20 cellular contexts compared by ENCODE assay signal in genomic region chr1:9361630-9362256, GRCh38.
DNase-seq lines count a peak whose midpoint lies in the region; ATAC-seq, FAIRE-seq and TF ChIP-seq lines count a peak whose summit lies in the region.
"Had no signal": no experiment of that assay in that cellular context is flagged by ENCODE, and none has a peak within 500 bp of the region (broad histone marks: within the 10 kb centered on the region; RNA-seq: fewer than 3 reads in every experiment).

No MANE protein-coding gene starts in this region.

- H3F3A ChIP-seq in DOHH2 (ENCODE audit: control insufficient read depth, insufficient read depth), result no peaks in the 10 kb centered on the region

- H4K91ac ChIP-seq in mesenchymal stem cell (ENCODE audit: low read length), result peak overlapping the region; percentile 23

- ATAC-seq in K562 (peak; percentile 24; the same call in 1 of the 3 replicates), foreskin keratinocyte (no peak)
- ATAC-seq: GM12878, GM23338, T-helper 17 cell had no signal

- no peak overlapping the region for H3K9ac ChIP-seq in K562 (ENCODE audit: insufficient read depth in 1 of 2, low read depth in 2 of 2, low read length in 2 of 2)
- no peak overlapping the region for H3K9ac ChIP-seq in mesenchymal stem cell (ENCODE audit: low read length)

- no peak overlapping the region for H3K23ac ChIP-seq in mesenchymal stem cell (ENCODE audit: low read length in 2 of 2)

- 7% methylated on average over 12 of the region's 14 CpGs for WGBS in K562 (ENCODE audit: insufficient coverage, low coverage, missing lambda C conversion rate)
- 70% methylated on average over 7 of the region's 14 CpGs for WGBS in mesenchymal stem cell

- BruUV-seq in K562 (replicated peaks; lab: Mats Ljungman, UMichigan), result no TSS peak

- intact Hi-C loops in K562 (cut with micrococcal nuclease), result no loop called here

- H2AFZ ChIP-seq in K562 (ENCODE audit: low read depth, low read length) (no peak overlapping the region), mesenchymal stem cell (ENCODE audit: low read depth, low read length) (no peak overlapping the region)
- H2AFZ ChIP-seq: GM23338, hepatocyte had no signal

- no peak for DNase-seq in K562 (ENCODE audit: extremely low read depth in 1 of 4, low spot score in 3 of 4)
- peak; percentile 68 for DNase-seq in mesenchymal stem cell
- DNase-seq in smooth muscle cell of the brain vasculature (ENCODE audit: low read depth, low spot score), result peak; percentile 40
- no peak for DNase-seq in epidermal melanocyte (ENCODE audit: insufficient read length, low spot score)
- no peak for DNase-seq in foreskin keratinocyte
- DNase-seq in NCI-H2196 treated with DMSO at 0.1 percent for 48 hours (lab: John Stamatoyannopoulos, UW; ENCODE audit: unreplicated experiment), result no peak
- DNase-seq in NCI-H1930 (lab: John Stamatoyannopoulos, UW), result no peak
- DNase-seq: colonic mucosa, erythroblast, NCI-H1417, pancreas, Right ventricle myocardium superior, T-helper 17 cell, upper lobe of right lung had no signal

- no peaks in the 10 kb centered on the region for H3K36me3 ChIP-seq in DOHH2 (ENCODE audit: control insufficient read depth, low read length)
- H3K36me3 ChIP-seq in K562 (ENCODE audit: control insufficient read depth, insufficient read depth, low read length), result no peaks in the 10 kb centered on the region
- peaks cover 65 to 87% of the 10 kb centered on the region in 2 experiments for H3K36me3 ChIP-seq in mesenchymal stem cell (ENCODE audit: control insufficient read depth in 1 of 2, insufficient read depth in 2 of 2, low read depth in 1 of 2, low read length in 2 of 2)
- H3K36me3 ChIP-seq: colonic mucosa had no signal

- no peak for TF ChIP-seq RAD21 in K562 (CRISPR knock-in tag; conservative IDR thresholded peaks at IDR 0.05 in 1 of 2, IDR thresholded peaks at IDR 0.05 in 1 of 2)

- CTCF ChIA-PET in K562 (lab: Yijun Ruan, JAX; ENCODE audit: low intra/inter-chr PET ratio), result no interaction called here

- no peak overlapping the region for H3K27ac ChIP-seq in DOHH2 (ENCODE audit: low read depth, low read length)
- H3K27ac ChIP-seq in K562 (ENCODE audit: extremely low read depth, low read depth, low read length), result no peak overlapping the region
- H3K27ac ChIP-seq in mesenchymal stem cell (ENCODE audit: low read length, poor library complexity, severe bottlenecking), result no peak overlapping the region
- H3K27ac ChIP-seq in foreskin keratinocyte, result no peak overlapping the region
- H3K27ac ChIP-seq: colonic mucosa, hepatocyte, pancreas, skin epidermis, upper lobe of right lung had no signal

- peaks cover 12% of the 10 kb centered on the region for H3K79me2 ChIP-seq in DOHH2 (ENCODE audit: control insufficient read depth, low read length)
- H3K79me2 ChIP-seq in K562 (ENCODE audit: control insufficient read depth, insufficient read depth, low read length), result no peaks in the 10 kb centered on the region

- peak overlapping the region in 1 of 2 experiments; percentile 49 for H3K4ac ChIP-seq in mesenchymal stem cell (ENCODE audit: low read depth in 1 of 2, low read length in 2 of 2)

- no peaks in the 10 kb centered on the region for H3K9me2 ChIP-seq in DOHH2 (replicated peaks; ENCODE audit: control insufficient read depth, low read length)

- no peak for TF ChIP-seq POLR2A in K562 (conservative IDR thresholded peaks at IDR 0.05)

- H3K4me1 ChIP-seq in DOHH2 (ENCODE audit: control insufficient read depth, low read length), result peaks cover 23% of the 10 kb centered on the region
- peaks cover 0 to 4% of the 10 kb centered on the region in 2 experiments; a peak in 1 of 5 replicates for H3K4me1 ChIP-seq in K562 (replicated peaks in 1 of 2; ENCODE audit: control insufficient read depth in 2 of 2, insufficient read depth in 2 of 2, low read length in 2 of 2)
- H3K4me1 ChIP-seq in mesenchymal stem cell (ENCODE audit: control insufficient read depth, insufficient read depth, low read depth, low read length), result peaks cover 27% of the 10 kb centered on the region
- H3K4me1 ChIP-seq in foreskin keratinocyte, result no peaks in the 10 kb centered on the region
- H3K4me1 ChIP-seq: colonic mucosa, pancreas had no signal

- no peak overlapping the region for H2BK15ac ChIP-seq in mesenchymal stem cell (ENCODE audit: low read depth, poor library complexity, severe bottlenecking)

- no peak for FAIRE-seq in K562 (lab: Jason Lieb, UNC)
- FAIRE-seq: GM12878, keratinocyte, pancreas had no signal

- H2BK120ac ChIP-seq in mesenchymal stem cell (ENCODE audit: low read depth, low read length), result no peak overlapping the region

- H4K20me1 ChIP-seq in DOHH2 (ENCODE audit: control insufficient read depth, insufficient read depth, low read depth, low read length), result no peaks in the 10 kb centered on the region
- peaks cover 6% of the 10 kb centered on the region for H4K20me1 ChIP-seq in K562 (replicated peaks; ENCODE audit: control insufficient read depth, insufficient read depth, low read length)

- peaks cover 48% of the 10 kb centered on the region for H3K79me1 ChIP-seq in mesenchymal stem cell (replicated peaks; ENCODE audit: low read length, poor library complexity, severe bottlenecking)

- H2BK5ac ChIP-seq in mesenchymal stem cell (ENCODE audit: low read depth, low read length, poor library complexity, severe bottlenecking), result no peak overlapping the region

- in situ Hi-C loops in K562 (cut with MboI), result no loop called here

- H3K4me3 ChIP-seq in DOHH2 (ENCODE audit: low read length), result peak overlapping the region; percentile 58
- no peak overlapping the region for H3K4me3 ChIP-seq in K562
- no peak overlapping the region for H3K4me3 ChIP-seq in mesenchymal stem cell (ENCODE audit: insufficient read depth in 1 of 2, low read depth in 1 of 2, low read length in 2 of 2)
- H3K4me3 ChIP-seq: colonic mucosa, GM12878, GM23338, hepatocyte, pancreas, skin epidermis, upper lobe of right lung had no signal

- H3K27me3 ChIP-seq in DOHH2 (ENCODE audit: control insufficient read depth, low read length), result no peaks in the 10 kb centered on the region
- H3K27me3 ChIP-seq in K562 (ENCODE audit: control insufficient read depth in 2 of 2, insufficient read depth in 2 of 2, low read length in 2 of 2), result peaks cover 48 to 89% of the 10 kb centered on the region in 2 experiments; a peak in 4 of 5 replicates
- no peaks in the 10 kb centered on the region for H3K27me3 ChIP-seq in mesenchymal stem cell (ENCODE audit: control insufficient read depth in 1 of 2, insufficient read depth in 1 of 2, low read length in 2 of 2)
- H3K27me3 ChIP-seq in foreskin keratinocyte, result no peaks in the 10 kb centered on the region
- H3K27me3 ChIP-seq: colonic mucosa, hepatocyte, pancreas, upper lobe of right lung had no signal

- POLR2A ChIA-PET in K562 (lab: Yijun Ruan, JAX), result interaction anchor here (0.7 to 1.5 kb wide), 2 partner anchors 11 to 85 kb away, joined by 3 read pairs; no protein-coding TSS in a partner anchor

- H3K14ac ChIP-seq in mesenchymal stem cell (ENCODE audit: low read length in 2 of 2), result peak overlapping the region in 1 of 2 experiments; percentile 45

- peak overlapping the region; percentile 68 for H3K4me2 ChIP-seq in DOHH2 (ENCODE audit: low read length)
- no peak overlapping the region for H3K4me2 ChIP-seq in K562 (ENCODE audit: insufficient read depth, low read length)
- no peak overlapping the region for H3K4me2 ChIP-seq in mesenchymal stem cell (ENCODE audit: low read length, poor library complexity, severe bottlenecking)
- H3K4me2 ChIP-seq: GM23338, hepatocyte had no signal

- no peak for TF ChIP-seq EP300 in K562 (IDR thresholded peaks at IDR 0.05; ENCODE audit: low read length)

- no peaks in the 10 kb centered on the region for H3K9me1 ChIP-seq in K562 (ENCODE audit: control insufficient read depth, insufficient read depth, low read length)

- H2BK12ac ChIP-seq in mesenchymal stem cell (ENCODE audit: low read length in 2 of 2), result peak overlapping the region; percentile 20 to 81

- H4K8ac ChIP-seq in mesenchymal stem cell (ENCODE audit: low read length), result peak overlapping the region; percentile 52

- H3K9me3 ChIP-seq in DOHH2 (ENCODE audit: control insufficient read depth, insufficient read depth, low read length), result no peaks in the 10 kb centered on the region
- no peaks in the 10 kb centered on the region for H3K9me3 ChIP-seq in K562 (replicated peaks; ENCODE audit: control insufficient read depth, insufficient read depth, low read depth, low read length)
- H3K9me3 ChIP-seq in mesenchymal stem cell (ENCODE audit: control insufficient read depth, low read length), result no peaks in the 10 kb centered on the region
- H3K9me3 ChIP-seq: colonic mucosa, pancreas, upper lobe of right lung had no signal

- no peak overlapping the region for H2AK5ac ChIP-seq in mesenchymal stem cell (ENCODE audit: low read length, severe bottlenecking)

- no peak for TF ChIP-seq CTCF in DOHH2 (IDR thresholded peaks at IDR 0.05; ENCODE audit: low read depth, low read length, poor library complexity, severe bottlenecking)
- TF ChIP-seq CTCF in K562 (IDR thresholded peaks at IDR 0.05 in 2 of 3, conservative IDR thresholded peaks at IDR 0.05 in 1 of 3; ENCODE audit: insufficient read depth in 2 of 3, low read depth in 1 of 3, low read length in 3 of 3), result no peak
- no peak for TF ChIP-seq CTCF in foreskin keratinocyte (conservative IDR thresholded peaks at IDR 0.05)

- peak overlapping the region; percentile 23 to 91 for H3K18ac ChIP-seq in mesenchymal stem cell (ENCODE audit: low read depth in 1 of 2, low read length in 2 of 2)

TF ChIP-seq in K562, 482 proteins besides CTCF, POLR2A, EP300 and RAD21 (continues in another document):
- no peak for TF ChIP-seq ZFP91 (CRISPR knock-in tag; IDR thresholded peaks at IDR 0.05)
- no peak for TF ChIP-seq PREB (CRISPR knock-in tag; IDR thresholded peaks at IDR 0.05)
- no peak for TF ChIP-seq TBL1XR1 (IDR thresholded peaks at IDR 0.05; ENCODE audit: low read length in 2 of 2)

Comparison
In these comparisons a context has a peak if more than half of its experiments do, and no peak if none do; other contexts are left out.
1. DNase-seq: peak in mesenchymal stem cell (single experiment) and smooth muscle cell of the brain vasculature (single experiment); none in K562 (0 of 4), epidermal melanocyte (single experiment), foreskin keratinocyte (0 of 2), NCI-H2196 treated with DMSO at 0.1 percent for 48 hours (single experiment) and NCI-H1930 (0 of 2).